ENCODE assay signal across 15 cellular contexts in genomic region chr12:81502912-81503695, GRCh38.
DNase-seq lines count a peak whose midpoint lies in the region; ATAC-seq and TF ChIP-seq lines count a peak whose summit lies in the region.
"Had no signal": no experiment of that assay in that cellular context is flagged by ENCODE, and none has a peak within 500 bp of the region (broad histone marks: within the 10 kb centered on the region; RNA-seq: fewer than 3 reads in every experiment).

No MANE protein-coding gene starts in this region.

- 43% methylated on average over 3 of the region's 3 CpGs for WGBS in mammary epithelial cell (ENCODE audit: low coverage, missing lambda C conversion rate)

- ATAC-seq in activated CD4-positive, CD25-positive, alpha-beta regulatory T cell treated with anti-CD3 and anti-CD28 coated beads, Interleukin-2, amount 50 U/mL, for 24 hours, result no peak
- ATAC-seq: activated CD8-positive, alpha-beta memory T cell treated with anti-CD3 and anti-CD28 coated beads, Interleukin-2, amount 10 ng/mL, durations not matched to agents 7 days and 5 days had no signal

- H3K4me3 ChIP-seq in mammary epithelial cell (replicated peaks in 1 of 3; ENCODE audit: insufficient read depth in 1 of 3, low read depth in 2 of 3, low read length in 3 of 3), result no peak overlapping the region
- H3K4me3 ChIP-seq in CD8-positive, alpha-beta memory T cell (ENCODE audit: low read length), result no peak overlapping the region
- H3K4me3 ChIP-seq: ovary had no signal

- intact Hi-C loops in mammary epithelial cell (cut with micrococcal nuclease), result no loop called here

- no peaks in the 10 kb centered on the region for H3K4me1 ChIP-seq in mammary epithelial cell (ENCODE audit: insufficient read depth, low read length)
- H3K4me1 ChIP-seq in CD8-positive, alpha-beta memory T cell (ENCODE audit: insufficient read depth, low read length), result no peaks in the 10 kb centered on the region

- H2AFZ ChIP-seq in mammary epithelial cell (ENCODE audit: low read depth, low read length), result no peak overlapping the region

- CTCF ChIA-PET in mammary epithelial cell (lab: Charles Lee; ENCODE audit: low non-redundant PET), result no interaction called here
- CTCF ChIA-PET in CD8-positive, alpha-beta memory T cell (lab: Charles Lee), result no interaction called here

- no peak overlapping the region for H3K27ac Mint-ChIP-seq in CD8-positive, alpha-beta memory T cell
- H3K27ac Mint-ChIP-seq: activated CD8-positive, alpha-beta memory T cell treated with anti-CD3 and anti-CD28 coated beads, Interleukin-2, amount 10 ng/mL, durations not matched to agents 7 days and 5 days; activated naive CD8-positive, alpha-beta T cell treated with anti-CD3 and anti-CD28 coated beads for 36 hours; IgD-negative memory B cell; memory B cell had no signal

- dilution Hi-C loops in mammary epithelial cell (cut with HindIII; ENCODE audit: low sequenced_read_pairs), result no loop called here

- H3K36me3 ChIP-seq in mammary epithelial cell (ENCODE audit: insufficient read depth, low read length), result no peaks in the 10 kb centered on the region
- no peaks in the 10 kb centered on the region for H3K36me3 ChIP-seq in CD8-positive, alpha-beta memory T cell (ENCODE audit: insufficient read depth, low read length)
- H3K36me3 ChIP-seq: ovary had no signal

- no peaks in the 10 kb centered on the region for H3K79me2 ChIP-seq in mammary epithelial cell (ENCODE audit: insufficient read depth, low read length)

- H3K4me3 Mint-ChIP-seq in CD8-positive, alpha-beta memory T cell, result no peak overlapping the region
- H3K4me3 Mint-ChIP-seq: activated CD8-positive, alpha-beta memory T cell treated with anti-CD3 and anti-CD28 coated beads, Interleukin-2, amount 10 ng/mL, durations not matched to agents 7 days and 5 days; activated naive CD8-positive, alpha-beta T cell treated with anti-CD3 and anti-CD28 coated beads for 36 hours; IgD-negative memory B cell; memory B cell had no signal

- BruUV-seq in mammary epithelial cell (replicated peaks; lab: Mats Ljungman, UMichigan), result no TSS peak

- TF ChIP-seq CTCF in AG09319 (IDR thresholded peaks at IDR 0.05; ENCODE audit: low read depth, low read length) (no peak), mammary epithelial cell (conservative IDR thresholded peaks at IDR 0.05 in 1 of 2, IDR thresholded peaks at IDR 0.05 in 1 of 2; ENCODE audit: extremely low read depth in 1 of 2, insufficient read depth in 1 of 2, low read depth in 1 of 2, low read length in 2 of 2) (no peak)

- H3K27me3 Mint-ChIP-seq in CD8-positive, alpha-beta memory T cell, result no peaks in the 10 kb centered on the region
- H3K27me3 Mint-ChIP-seq: activated CD8-positive, alpha-beta memory T cell treated with anti-CD3 and anti-CD28 coated beads, Interleukin-2, amount 10 ng/mL, durations not matched to agents 7 days and 5 days; activated naive CD8-positive, alpha-beta T cell treated with anti-CD3 and anti-CD28 coated beads for 36 hours; IgD-negative memory B cell; memory B cell had no signal

- H3K4me1 Mint-ChIP-seq in CD8-positive, alpha-beta memory T cell, result no peaks in the 10 kb centered on the region
- H3K4me1 Mint-ChIP-seq: activated CD8-positive, alpha-beta memory T cell treated with anti-CD3 and anti-CD28 coated beads, Interleukin-2, amount 10 ng/mL, durations not matched to agents 7 days and 5 days; activated naive CD8-positive, alpha-beta T cell treated with anti-CD3 and anti-CD28 coated beads for 36 hours; IgD-negative memory B cell; memory B cell had no signal

- DNase-seq in AG09319 (ENCODE audit: extremely low read depth, low read depth), result peak; percentile 22
- DNase-seq in HT1080 (ENCODE audit: low read depth), result peak; percentile 81
- peak; percentile 23 for DNase-seq in mammary epithelial cell
- DNase-seq in kidney glomerular epithelial cell (lab: John Stamatoyannopoulos, UW), result peak; percentile 34
- no peak for DNase-seq in CD8-positive, alpha-beta memory T cell
- DNase-seq in caudate nucleus (lab: John Stamatoyannopoulos, UW), result no peak
- no peak for DNase-seq in pons (ENCODE audit: low spot score)
- DNase-seq: activated CD8-positive, alpha-beta memory T cell treated with anti-CD3 and anti-CD28 coated beads, Interleukin-2, amount 10 ng/mL, durations not matched to agents 7 days and 5 days; activated naive CD8-positive, alpha-beta T cell treated with anti-CD3 and anti-CD28 coated beads for 36 hours; NCI-H526 treated with DMSO at 0.1 percent for 48 hours; ovary; SHP77 treated with DMSO at 0.1 percent for 48 hours had no signal

- H3K9ac ChIP-seq in mammary epithelial cell (ENCODE audit: insufficient read depth, low read length), result no peak overlapping the region

- no peak overlapping the region for H3K27ac ChIP-seq in mammary epithelial cell (ENCODE audit: insufficient read depth, low read depth, low read length)
- H3K27ac ChIP-seq in CD8-positive, alpha-beta memory T cell (ENCODE audit: low read depth, low read length), result no peak overlapping the region
- no peak overlapping the region for H3K27ac ChIP-seq in caudate nucleus (ENCODE audit: low read depth, low read length)
- H3K27ac ChIP-seq: ovary had no signal

- H3K9me3 Mint-ChIP-seq in CD8-positive, alpha-beta memory T cell, result peaks cover 0 to 20% (median 2%) of the 10 kb centered on the region in 5 donors
- H3K9me3 Mint-ChIP-seq: memory B cell had no signal

- in situ Hi-C loops in mammary epithelial cell (cut with MboI; ENCODE audit: low sequenced_read_pairs in 2 of 2), result no loop called here

- H3K36me3 Mint-ChIP-seq in CD8-positive, alpha-beta memory T cell, result no peaks in the 10 kb centered on the region
- H3K36me3 Mint-ChIP-seq: activated CD8-positive, alpha-beta memory T cell treated with anti-CD3 and anti-CD28 coated beads, Interleukin-2, amount 10 ng/mL, durations not matched to agents 7 days and 5 days; activated naive CD8-positive, alpha-beta T cell treated with anti-CD3 and anti-CD28 coated beads for 36 hours; IgD-negative memory B cell; memory B cell had no signal

- H3K27me3 ChIP-seq in mammary epithelial cell (ENCODE audit: insufficient read depth, low read length), result no peaks in the 10 kb centered on the region
- no peaks in the 10 kb centered on the region for H3K27me3 ChIP-seq in CD8-positive, alpha-beta memory T cell (ENCODE audit: insufficient read depth, low read length, poor library complexity, severe bottlenecking)
- H3K27me3 ChIP-seq: ovary had no signal

- no peak overlapping the region for H3K4me2 ChIP-seq in mammary epithelial cell (ENCODE audit: insufficient read depth, low read depth, low read length)

- H3K9me3 ChIP-seq in mammary epithelial cell (replicated peaks; ENCODE audit: insufficient read depth, low read length), result no peaks in the 10 kb centered on the region
- H3K9me3 ChIP-seq in CD8-positive, alpha-beta memory T cell (ENCODE audit: low read length), result no peaks in the 10 kb centered on the region
- H3K9me3 ChIP-seq: ovary had no signal

- H4K20me1 ChIP-seq in mammary epithelial cell (ENCODE audit: insufficient read depth, low read length), result no peaks in the 10 kb centered on the region

- POLR2A ChIA-PET in CD8-positive, alpha-beta memory T cell (lab: Charles Lee), result no interaction called here

Comparison
In these comparisons a context has a peak if more than half of its experiments do, and no peak if none do; other contexts are left out.
1. DNase-seq: peak in AG09319 (single experiment), HT1080 (single experiment), mammary epithelial cell (single experiment) and kidney glomerular epithelial cell (single experiment); none in CD8-positive, alpha-beta memory T cell (0 of 5), caudate nucleus (0 of 61) and pons (single experiment).